Comparison of ENCODE assay signal across 17 cellular contexts in genomic region chr11:35354644-35355043, GRCh38.
A peak's percentile ranks its signal among the peaks of the same experiment; 100 is the strongest.
DNase-seq lines count a peak whose midpoint lies in the region; FAIRE-seq and TF ChIP-seq lines count a peak whose summit lies in the region.
"Had no signal": no experiment of that assay in that cellular context is flagged by ENCODE, and none has a peak within 500 bp of the region (broad histone marks: within the 10 kb centered on the region; RNA-seq: fewer than 3 reads in every experiment).

No MANE protein-coding gene starts in this region.

- H3F3A ChIP-seq in MM.1S (ENCODE audit: insufficient read depth, low read length): no peaks in the 10 kb centered on the region

- peak overlapping the region; percentile 29 for H3K4me2 ChIP-seq in osteoblast (ENCODE audit: insufficient read depth, low read length)
- no peak overlapping the region for H3K4me2 ChIP-seq in MM.1S (ENCODE audit: low read depth, low read length)
- H3K4me2 ChIP-seq: A549, BLaER1 had no signal

- H3K27me3 ChIP-seq in osteoblast (ENCODE audit: insufficient read depth, low read length) (no peaks in the 10 kb centered on the region), small intestine (ENCODE audit: control insufficient read depth in 2 of 2, insufficient read depth in 2 of 2, low read length in 2 of 2) (no peaks in the 10 kb centered on the region), MM.1S (replicated peaks; ENCODE audit: insufficient read depth, low read length) (no peaks in the 10 kb centered on the region)
- H3K27me3 ChIP-seq: BLaER1 had no signal

- H3K9ac ChIP-seq in MM.1S (ENCODE audit: low read length): no peak overlapping the region
- H3K9ac ChIP-seq: BLaER1 had no signal

- no peaks in the 10 kb centered on the region for H3K9me2 ChIP-seq in MM.1S (replicated peaks; ENCODE audit: insufficient read depth, low read length)

- DNase-seq in AG08395 (ENCODE audit: low spot score) (peak; percentile 68), HFFc6 (peak; percentile 49), chondrocyte (ENCODE audit: low spot score) (no peak), osteoblast (ENCODE audit: insufficient read length, low spot score, missing footprints) (no peak), small intestine (no peak), NCI-H2029 treated with DMSO at 0.1 percent for 48 hours (lab: John Stamatoyannopoulos, UW) (no peak), MM.1S (no peak)
- DNase-seq in activated naive CD4-positive, alpha-beta T cell treated with Interleukin-2 at 50 U/mL for 16 hours: no peak
- DNase-seq: CD8-positive, alpha-beta memory T cell; H9; NCI-H146; NCI-H2107; NCI-H345; NCI-H69; PC-3 had no signal

- H2AFZ ChIP-seq in osteoblast (ENCODE audit: low read length): no peak overlapping the region
- no peak overlapping the region for H2AFZ ChIP-seq in MM.1S (ENCODE audit: low read length)

- peak overlapping the region; percentile 53 for H3K4me3 Mint-ChIP-seq in HFFc6
- no peak overlapping the region for H3K4me3 Mint-ChIP-seq in chondrocyte (ENCODE audit: unreplicated experiment)
- H3K4me3 Mint-ChIP-seq: CD8-positive, alpha-beta memory T cell; H9 had no signal

- H3K4me1 ChIP-seq in osteoblast (ENCODE audit: insufficient read depth, low read length): peaks cover 29% of the 10 kb centered on the region
- H3K4me1 ChIP-seq in small intestine (ENCODE audit: control insufficient read depth in 2 of 2, insufficient read depth in 1 of 2, low read depth in 1 of 2, low read length in 1 of 2): no peaks in the 10 kb centered on the region
- H3K4me1 ChIP-seq in MM.1S (ENCODE audit: low read length): no peaks in the 10 kb centered on the region
- H3K4me1 ChIP-seq: BLaER1 had no signal

- H4K20me1 ChIP-seq in osteoblast (ENCODE audit: insufficient read depth, low read length) (no peaks in the 10 kb centered on the region), MM.1S (ENCODE audit: insufficient read depth, low read length) (no peaks in the 10 kb centered on the region)
- H4K20me1 ChIP-seq: BLaER1 had no signal

- H3K4me3 ChIP-seq in osteoblast (ENCODE audit: insufficient read depth, low read length) (no peak overlapping the region), small intestine (ENCODE audit: low read depth in 1 of 2, low read length in 2 of 2) (no peak overlapping the region), MM.1S (ENCODE audit: low read length) (no peak overlapping the region)
- H3K4me3 ChIP-seq: A549, BLaER1 had no signal

- peak overlapping the region; percentile 13 for H3K27ac ChIP-seq in osteoblast (ENCODE audit: low read depth, low read length)
- no peak overlapping the region for H3K27ac ChIP-seq in small intestine (ENCODE audit: low read depth in 1 of 2, low read length in 1 of 2)
- H3K27ac ChIP-seq in MM.1S (ENCODE audit: low read length): no peak overlapping the region
- H3K27ac ChIP-seq: A549, BLaER1 had no signal

- H3K36me3 ChIP-seq in osteoblast (ENCODE audit: insufficient read depth, low read length): no peaks in the 10 kb centered on the region
- H3K36me3 ChIP-seq in small intestine (ENCODE audit: control insufficient read depth in 2 of 2, insufficient read depth in 2 of 2, low read length in 2 of 2): no peaks in the 10 kb centered on the region
- H3K36me3 ChIP-seq in MM.1S (replicated peaks; ENCODE audit: insufficient read depth, low read length): no peaks in the 10 kb centered on the region
- H3K36me3 ChIP-seq: BLaER1 had no signal

- peaks cover 58% of the 10 kb centered on the region for H3K4me1 Mint-ChIP-seq in HFFc6 (ENCODE audit: low read depth)
- peaks cover 53% of the 10 kb centered on the region for H3K4me1 Mint-ChIP-seq in chondrocyte (ENCODE audit: low read depth)

- H3K27me3 Mint-ChIP-seq in HFFc6 (ENCODE audit: insufficient read depth) (no peaks in the 10 kb centered on the region), chondrocyte (ENCODE audit: low read depth) (no peaks in the 10 kb centered on the region)

- WGBS in small intestine, 3 donors: 88 to 96% (median 94%) methylated on average over 7 of the region's 7 CpGs

- TF ChIP-seq CTCF in HFFc6 (IDR thresholded peaks at IDR 0.05) (no peak), chondrocyte (IDR thresholded peaks at IDR 0.05) (no peak), osteoblast (IDR thresholded peaks at IDR 0.05; ENCODE audit: extremely low read depth, low read depth, low read length) (no peak), MM.1S (IDR thresholded peaks at IDR 0.05; ENCODE audit: low read length) (no peak)

- peak overlapping the region; percentile 65; the same call in 1 of the 2 replicates for H3K27ac Mint-ChIP-seq in HFFc6
- peak overlapping the region; percentile 86 for H3K27ac Mint-ChIP-seq in chondrocyte (ENCODE audit: unreplicated experiment)

- no peak for FAIRE-seq in small intestine (lab: Jason Lieb, UNC)
- FAIRE-seq: A549 had no signal

- H3K9me3 ChIP-seq in osteoblast (ENCODE audit: low read depth, low read length): no peaks in the 10 kb centered on the region
- no peaks in the 10 kb centered on the region for H3K9me3 ChIP-seq in small intestine (ENCODE audit: control insufficient read depth, low read depth)
- no peaks in the 10 kb centered on the region for H3K9me3 ChIP-seq in MM.1S (replicated peaks; ENCODE audit: insufficient read depth, low read length)
- H3K9me3 ChIP-seq: A549, BLaER1 had no signal

- H3K79me2 ChIP-seq in osteoblast (ENCODE audit: insufficient read depth, low read length) (no peaks in the 10 kb centered on the region), MM.1S (ENCODE audit: low read length) (no peaks in the 10 kb centered on the region)

- H3K36me3 Mint-ChIP-seq in HFFc6 (ENCODE audit: low read depth) (no peaks in the 10 kb centered on the region), chondrocyte (ENCODE audit: low read depth) (no peaks in the 10 kb centered on the region)

- H3K9me3 Mint-ChIP-seq in HFFc6 (no peaks in the 10 kb centered on the region), chondrocyte (ENCODE audit: low read depth) (no peaks in the 10 kb centered on the region)
- H3K9me3 Mint-ChIP-seq: CD8-positive, alpha-beta memory T cell; H9 had no signal

Comparison
In these comparisons a context has a peak if more than half of its experiments do, and no peak if none do; other contexts are left out.
1. DNase-seq: peak in AG08395 (single experiment) and HFFc6 (single experiment); none in chondrocyte (single experiment), osteoblast (single experiment), activated naive CD4-positive, alpha-beta T cell treated with Interleukin-2 at 50 U/mL for 16 hours (single experiment), small intestine (single experiment), NCI-H2029 treated with DMSO at 0.1 percent for 48 hours (single experiment) and MM.1S (single experiment).